In the genomic region with DNA sequence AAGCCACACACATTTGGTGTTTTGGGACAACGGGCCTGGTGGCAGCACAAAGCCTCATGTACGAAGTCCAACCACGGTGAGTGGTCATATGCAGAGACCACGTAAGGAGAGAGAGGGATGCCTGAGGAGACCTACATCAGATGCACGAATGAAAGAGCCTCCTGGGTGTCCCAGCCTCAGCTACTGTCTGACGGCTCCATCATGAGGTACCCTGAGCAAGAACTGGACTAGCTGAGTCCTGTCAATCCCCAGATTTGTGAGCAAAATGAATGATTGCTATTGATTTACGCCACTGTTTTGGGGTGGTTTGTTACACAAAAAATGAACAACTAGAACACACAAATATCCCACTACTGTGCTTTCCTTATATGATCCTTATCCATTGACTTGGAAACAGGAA, we compare ENCODE assay signal across 18 cellular contexts.
A peak's percentile ranks its signal among the peaks of the same experiment; 100 is the strongest.
DNase-seq lines count a peak whose midpoint lies in the region; ATAC-seq and TF ChIP-seq lines count a peak whose summit lies in the region.
"Had no signal": no experiment of that assay in that cellular context is flagged by ENCODE, and none has a peak within 500 bp of the region (broad histone marks: within the 10 kb centered on the region; RNA-seq: fewer than 3 reads in every experiment).

No MANE protein-coding gene starts in this region.

- H3K27ac Mint-ChIP-seq in nephron progenitor cell, result peak overlapping the region; percentile 59
- H3K27ac Mint-ChIP-seq in activated T-helper 2 cell treated with anti-CD3 and anti-CD28 coated beads, Interferon-gamma antibody, Interleukin-2, Interleukin-4, amounts not matched to agents 10 μg/mL and 5 μg/mL and 100 μg/mL, durations not matched to agents 14 hours and 24 hours and 36 hours, result no peak overlapping the region
- H3K27ac Mint-ChIP-seq: B cell; CD4-positive, CD25-positive, alpha-beta regulatory T cell had no signal

- peak; percentile 51 for TF ChIP-seq RAD21 in SK-N-SH (IDR thresholded peaks at IDR 0.05; ENCODE audit: low read length)

- no peak for ATAC-seq in SK-N-SH treated with all-trans-retinoic acid at 6 μM for 48 hours
- ATAC-seq: A549, HepG2 had no signal

- H3K27me3 Mint-ChIP-seq in nephron progenitor cell (ENCODE audit: low read depth, poor library complexity), result no peaks in the 10 kb centered on the region
- H3K27me3 Mint-ChIP-seq in activated T-helper 2 cell treated with anti-CD3 and anti-CD28 coated beads, Interferon-gamma antibody, Interleukin-2, Interleukin-4, amounts not matched to agents 10 μg/mL and 5 μg/mL and 100 μg/mL, durations not matched to agents 14 hours and 24 hours and 36 hours (ENCODE audit: low read depth), result no peaks in the 10 kb centered on the region
- H3K27me3 Mint-ChIP-seq: CD4-positive, CD25-positive, alpha-beta regulatory T cell had no signal

- H3K27me3 ChIP-seq in SK-N-SH (ENCODE audit: insufficient read depth) (no peaks in the 10 kb centered on the region), WERI-Rb-1 (ENCODE audit: insufficient read depth, low read depth, severe bottlenecking) (no peaks in the 10 kb centered on the region), GM23248 (replicated peaks; ENCODE audit: insufficient read depth) (no peaks in the 10 kb centered on the region)

- no peaks in the 10 kb centered on the region for H3K36me3 ChIP-seq in SK-N-SH (replicated peaks in 1 of 2; ENCODE audit: control insufficient read depth in 1 of 2, insufficient read depth in 2 of 2, low read length in 1 of 2)
- H3K36me3 ChIP-seq in WERI-Rb-1, result no peaks in the 10 kb centered on the region
- no peaks in the 10 kb centered on the region for H3K36me3 ChIP-seq in GM23248 (ENCODE audit: low read depth)
- H3K36me3 ChIP-seq: HAP-1 had no signal

- H3K79me2 ChIP-seq in SK-N-SH (ENCODE audit: insufficient read depth) (no peaks in the 10 kb centered on the region), GM23248 (ENCODE audit: insufficient read depth) (no peaks in the 10 kb centered on the region)

- TF ChIP-seq EP300 in SK-N-SH (IDR thresholded peaks at IDR 0.05; ENCODE audit: borderline replicate concordance in 1 of 2, low read depth in 1 of 2, low read length in 1 of 2), result no peak

- H3F3A ChIP-seq in SK-N-SH (replicated peaks; ENCODE audit: insufficient read depth) (no peaks in the 10 kb centered on the region), GM23248 (ENCODE audit: insufficient read depth) (no peaks in the 10 kb centered on the region)

- H3K4me3 ChIP-seq in SK-N-SH (ENCODE audit: low read depth in 2 of 2, low read length in 1 of 2) (no peak overlapping the region), WERI-Rb-1 (ENCODE audit: low read depth, low read length) (no peak overlapping the region), GM23248 (no peak overlapping the region)
- H3K4me3 ChIP-seq: A549, HAP-1 had no signal

- H3K36me3 Mint-ChIP-seq in nephron progenitor cell (ENCODE audit: low read depth), result no peaks in the 10 kb centered on the region
- no peaks in the 10 kb centered on the region for H3K36me3 Mint-ChIP-seq in activated T-helper 2 cell treated with anti-CD3 and anti-CD28 coated beads, Interferon-gamma antibody, Interleukin-2, Interleukin-4, amounts not matched to agents 10 μg/mL and 5 μg/mL and 100 μg/mL, durations not matched to agents 14 hours and 24 hours and 36 hours (ENCODE audit: low read depth)
- H3K36me3 Mint-ChIP-seq: CD4-positive, CD25-positive, alpha-beta regulatory T cell had no signal

- 76% methylated on average over 7 of the region's 7 CpGs for WGBS in SK-N-SH (ENCODE audit: low lambda C conversion rate)
- 25 to 35% methylated on average over 7 of the region's 7 CpGs for WGBS in GM23248 (ENCODE audit: low coverage in 1 of 2, low lambda C conversion rate in 2 of 2, missing lambda C conversion rate in 2 of 2), 2 experiments

- H3K4me1 Mint-ChIP-seq in nephron progenitor cell, result no peaks in the 10 kb centered on the region
- H3K4me1 Mint-ChIP-seq in activated T-helper 2 cell treated with anti-CD3 and anti-CD28 coated beads, Interferon-gamma antibody, Interleukin-2, Interleukin-4, amounts not matched to agents 10 μg/mL and 5 μg/mL and 100 μg/mL, durations not matched to agents 14 hours and 24 hours and 36 hours (ENCODE audit: low read depth), result no peaks in the 10 kb centered on the region
- H3K4me1 Mint-ChIP-seq: B cell; CD4-positive, CD25-positive, alpha-beta regulatory T cell had no signal

- TF ChIP-seq CTCF in SK-N-SH (IDR thresholded peaks at IDR 0.05), result no peak
- TF ChIP-seq CTCF in WERI-Rb-1 (IDR thresholded peaks at IDR 0.05; ENCODE audit: low read depth, low read length), result peak; percentile 11; the same call in 1 of the 2 replicates
- TF ChIP-seq CTCF in nephron progenitor cell (IDR thresholded peaks at IDR 0.05), result no peak

- H3K9ac ChIP-seq in SK-N-SH (no peak overlapping the region), GM23248 (no peak overlapping the region)

- no peak overlapping the region for H3K4me3 Mint-ChIP-seq in nephron progenitor cell
- H3K4me3 Mint-ChIP-seq in activated T-helper 2 cell treated with anti-CD3 and anti-CD28 coated beads, Interferon-gamma antibody, Interleukin-2, Interleukin-4, amounts not matched to agents 10 μg/mL and 5 μg/mL and 100 μg/mL, durations not matched to agents 14 hours and 24 hours and 36 hours (ENCODE audit: low read depth), result no peak overlapping the region
- H3K4me3 Mint-ChIP-seq: B cell; CD4-positive, CD25-positive, alpha-beta regulatory T cell had no signal

- H4K20me1 ChIP-seq in SK-N-SH (ENCODE audit: insufficient read depth), result no peaks in the 10 kb centered on the region
- H4K20me1 ChIP-seq in GM23248 (ENCODE audit: insufficient read depth), result no peaks in the 10 kb centered on the region

- H3K9me3 ChIP-seq in SK-N-SH, result no peaks in the 10 kb centered on the region
- no peaks in the 10 kb centered on the region for H3K9me3 ChIP-seq in WERI-Rb-1 (ENCODE audit: severe bottlenecking)
- no peaks in the 10 kb centered on the region for H3K9me3 ChIP-seq in GM23248 (ENCODE audit: low read depth)
- H3K9me3 ChIP-seq: A549, Caco-2, HAP-1 had no signal

- no peak overlapping the region for H3K27ac ChIP-seq in SK-N-SH (ENCODE audit: low read depth in 2 of 2, low read length in 1 of 2)
- H3K27ac ChIP-seq in WERI-Rb-1, result no peak overlapping the region
- H3K27ac ChIP-seq in GM23248, result no peak overlapping the region
- H3K27ac ChIP-seq: 22Rv1, A549 had no signal

- intact Hi-C loops in activated T-helper 2 cell treated with anti-CD3 and anti-CD28 coated beads, Interferon-gamma antibody, Interleukin-2, Interleukin-4, amounts not matched to agents 10 μg/mL and 5 μg/mL and 100 μg/mL, durations not matched to agents 14 hours and 24 hours and 36 hours (cut with micrococcal nuclease), result no loop called here

- CTCF ChIA-PET in SK-N-SH (lab: Yijun Ruan, JAX), result no interaction called here

- H2AFZ ChIP-seq in SK-N-SH (ENCODE audit: low read depth) (no peak overlapping the region), GM23248 (no peak overlapping the region)

- no peaks in the 10 kb centered on the region for H3K9me3 Mint-ChIP-seq in nephron progenitor cell
- no peaks in the 10 kb centered on the region for H3K9me3 Mint-ChIP-seq in activated T-helper 2 cell treated with anti-CD3 and anti-CD28 coated beads, Interferon-gamma antibody, Interleukin-2, Interleukin-4, amounts not matched to agents 10 μg/mL and 5 μg/mL and 100 μg/mL, durations not matched to agents 14 hours and 24 hours and 36 hours

- DNase-seq in SK-N-SH, result no peak
- no peak for DNase-seq in WERI-Rb-1
- DNase-seq in nephron progenitor cell, result no peak
- DNase-seq in middle frontal gyrus (ENCODE audit: extremely low spot score, low spot score), result no peak
- DNase-seq in activated CD8-positive, alpha-beta memory T cell treated with anti-CD3 and anti-CD28 coated beads, Interleukin-2, amount 50 U/mL, for 4 hours, result no peak
- DNase-seq in activated T-helper 2 cell treated with anti-CD3 and anti-CD28 coated beads, Interferon-gamma antibody, Interleukin-2, Interleukin-4, amounts not matched to agents 10 μg/mL and 5 μg/mL and 100 μg/mL, durations not matched to agents 14 hours and 24 hours and 36 hours (ENCODE audit: low spot score), result no peak
- no peak for DNase-seq in GM23248
- DNase-seq: C1 segment of cervical spinal cord; Caco-2; CD4-positive, CD25-positive, alpha-beta regulatory T cell; DMS79; GDM1 had no signal

- no peaks in the 10 kb centered on the region for H3K9me2 ChIP-seq in SK-N-SH
- H3K9me2 ChIP-seq in GM23248 (ENCODE audit: insufficient read depth), result no peaks in the 10 kb centered on the region

- in situ Hi-C loops in GM23248 (cut with MboI), result no loop called here

- H3K4me1 ChIP-seq in SK-N-SH (ENCODE audit: control insufficient read depth in 1 of 2, insufficient read depth in 2 of 2, low read depth in 1 of 2, low read length in 1 of 2), result peaks cover 0 to 2% of the 10 kb centered on the region in 2 experiments; a peak in 1 of 4 replicates
- no peaks in the 10 kb centered on the region for H3K4me1 ChIP-seq in GM23248 (ENCODE audit: insufficient read depth)
- H3K4me1 ChIP-seq: Caco-2, HAP-1 had no signal

- H3K4me2 ChIP-seq in SK-N-SH (no peak overlapping the region), GM23248 (ENCODE audit: unreplicated experiment) (no peak overlapping the region)

- POLR2A ChIA-PET in SK-N-SH (lab: Yijun Ruan, JAX), result no interaction called here

TF ChIP-seq in SK-N-SH, 30 proteins besides CTCF, POLR2A, EP300 and RAD21 (continues in another document):
- no peak for TF ChIP-seq EZH2phosphoT487 (IDR thresholded peaks at IDR 0.05; ENCODE audit: borderline replicate concordance, low read depth)
- no peak for TF ChIP-seq NRF1 (IDR thresholded peaks at IDR 0.05; ENCODE audit: low read depth, low read length)
- no peak for TF ChIP-seq CHD2 (IDR thresholded peaks at IDR 0.05; ENCODE audit: low read length, partially characterized antibody)

TF ChIP-seq in SK-N-SH treated with all-trans-retinoic acid at 6 μM for 48 hours, 23 proteins besides CTCF, POLR2A, EP300 and RAD21:
- TF ChIP-seq RARB (CRISPR knock-in tag; IDR thresholded peaks at IDR 0.05) (no peak), ZC3H10 (CRISPR knock-in tag; IDR thresholded peaks at IDR 0.05) (no peak), ESRRG (CRISPR knock-in tag; IDR thresholded peaks at IDR 0.05) (no peak), BACH2 (CRISPR knock-in tag; IDR thresholded peaks at IDR 0.05; ENCODE audit: borderline replicate concordance) (no peak)
- TF ChIP-seq, protein P1, sequence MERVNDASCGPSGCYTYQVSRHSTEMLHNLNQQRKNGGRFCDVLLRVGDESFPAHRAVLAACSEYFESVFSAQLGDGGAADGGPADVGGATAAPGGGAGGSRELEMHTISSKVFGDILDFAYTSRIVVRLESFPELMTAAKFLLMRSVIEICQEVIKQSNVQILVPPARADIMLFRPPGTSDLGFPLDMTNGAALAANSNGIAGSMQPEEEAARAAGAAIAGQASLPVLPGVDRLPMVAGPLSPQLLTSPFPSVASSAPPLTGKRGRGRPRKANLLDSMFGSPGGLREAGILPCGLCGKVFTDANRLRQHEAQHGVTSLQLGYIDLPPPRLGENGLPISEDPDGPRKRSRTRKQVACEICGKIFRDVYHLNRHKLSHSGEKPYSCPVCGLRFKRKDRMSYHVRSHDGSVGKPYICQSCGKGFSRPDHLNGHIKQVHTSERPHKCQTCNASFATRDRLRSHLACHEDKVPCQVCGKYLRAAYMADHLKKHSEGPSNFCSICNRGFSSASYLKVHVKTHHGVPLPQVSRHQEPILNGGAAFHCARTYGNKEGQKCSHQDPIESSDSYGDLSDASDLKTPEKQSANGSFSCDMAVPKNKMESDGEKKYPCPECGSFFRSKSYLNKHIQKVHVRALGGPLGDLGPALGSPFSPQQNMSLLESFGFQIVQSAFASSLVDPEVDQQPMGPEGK (CRISPR knock-in tag; IDR thresholded peaks at IDR 0.05; ENCODE audit: borderline replicate concordance), result no peak
